Comparison of ENCODE assay signal across 2 cellular contexts in the genomic region with DNA sequence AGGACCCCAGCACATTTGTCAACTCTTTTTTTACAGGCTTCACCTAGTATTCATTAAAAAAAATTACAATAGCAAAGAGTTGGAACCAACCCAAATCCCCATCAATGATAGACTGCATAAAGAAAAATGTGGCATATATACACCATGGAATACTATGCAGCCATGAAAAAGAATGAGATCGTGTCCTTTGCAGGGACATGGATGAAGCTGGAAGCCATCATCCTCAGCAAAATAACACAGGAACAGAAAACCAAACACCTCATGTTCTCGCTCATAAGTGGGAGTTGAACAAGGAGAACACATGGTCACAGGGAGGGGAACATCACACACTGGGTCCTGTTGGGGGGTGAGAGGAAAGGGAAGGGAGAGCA. TPM values are rescaled to one million over a fixed set of nuclear protein-coding genes. Genes with fewer than 3 reads are reported as not detected.
"Had no signal": no experiment of that assay in that cellular context is flagged by ENCODE, and none has a peak within 500 bp of the region (broad histone marks: within the 10 kb centered on the region; RNA-seq: fewer than 3 reads in every experiment).

No MANE protein-coding gene starts in this region.

RNA-seq across cellular contexts. Expression of gene ABCA8, which starts 11.4 kb away (rescaled TPM):
- total RNA-seq: LHCN-M2, M059J had no signal
